1 cellular context compared by ENCODE assay signal in genomic region chr13:34833562-34834182, GRCh38.
TF ChIP-seq lines count a peak whose summit lies in the region.

No MANE protein-coding gene starts in this region.

TF ChIP-seq in SK-N-SH, 30 proteins besides CTCF, POLR2A, EP300 and RAD21:
- TF ChIP-seq YY1 (IDR thresholded peaks at IDR 0.05; ENCODE audit: low read depth) (no peak), RXRA (IDR thresholded peaks at IDR 0.05; ENCODE audit: borderline replicate concordance, low read depth) (no peak), SIN3A (IDR thresholded peaks at IDR 0.05; ENCODE audit: borderline replicate concordance, low read depth, low read length) (no peak), FOXM1 (IDR thresholded peaks at IDR 0.05; ENCODE audit: low read depth) (no peak), REST (IDR thresholded peaks at IDR 0.05; ENCODE audit: low read depth, low read length) (no peak), SMC3 (IDR thresholded peaks at IDR 0.05; ENCODE audit: low read depth, low read length) (no peak), ZBTB33 (IDR thresholded peaks at IDR 0.05; ENCODE audit: borderline replicate concordance, low read depth) (no peak), PBX3 (IDR thresholded peaks at IDR 0.05) (no peak), POLR2AphosphoS5 (IDR thresholded peaks at IDR 0.05; ENCODE audit: low read depth, low read length) (no peak), USF1 (IDR thresholded peaks at IDR 0.05; ENCODE audit: borderline replicate concordance, low read depth) (no peak), GABPA (IDR thresholded peaks at IDR 0.05; ENCODE audit: low read depth) (no peak), MXI1 (IDR thresholded peaks at IDR 0.05; ENCODE audit: low read depth, low read length) (no peak), NFIC (IDR thresholded peaks at IDR 0.05; ENCODE audit: borderline replicate concordance) (no peak), MEF2A (IDR thresholded peaks at IDR 0.05; ENCODE audit: borderline replicate concordance, low read depth) (no peak), FOSL2 (IDR thresholded peaks at IDR 0.05; ENCODE audit: borderline replicate concordance, low read depth) (no peak), ELF1 (IDR thresholded peaks at IDR 0.05) (no peak), MAX (IDR thresholded peaks at IDR 0.05; ENCODE audit: low read depth) (no peak), TCF12 (IDR thresholded peaks at IDR 0.05) (no peak), USF2 (IDR thresholded peaks at IDR 0.05; ENCODE audit: borderline replicate concordance, low read depth, low read length) (no peak)
